12 cellular contexts compared by ENCODE assay signal in the genomic region with DNA sequence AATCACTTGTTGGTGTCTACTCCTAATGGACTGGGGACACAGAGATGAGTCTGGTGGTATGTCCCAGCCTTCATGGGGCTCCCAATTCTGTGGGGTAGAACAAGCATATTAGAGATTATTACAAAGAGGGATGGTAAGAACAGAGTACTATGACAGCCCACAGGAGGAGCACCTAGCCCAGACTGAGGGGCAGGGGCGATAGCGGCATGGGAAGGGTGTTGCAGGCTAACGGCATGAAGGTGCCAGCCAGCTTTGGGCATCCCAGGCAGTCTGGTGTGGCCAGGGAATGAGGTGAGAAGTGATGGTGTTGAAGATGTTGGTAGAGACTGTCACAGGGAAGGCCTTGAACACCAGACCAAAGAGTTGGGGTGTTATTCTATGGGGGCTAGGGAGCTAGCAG.
"Had no signal": no experiment of that assay in that cellular context is flagged by ENCODE, and none has a peak within 500 bp of the region (broad histone marks: within the 10 kb centered on the region; RNA-seq: fewer than 3 reads in every experiment).

No MANE protein-coding gene starts in this region.

- H3K36me3 ChIP-seq: left ventricle myocardium inferior, tibial artery, WERI-Rb-1 had no signal

- DNase-seq: activated CD4-positive, alpha-beta memory T cell treated with anti-CD3 and anti-CD28 coated beads for 36 hours; activated naive CD8-positive, alpha-beta T cell treated with anti-CD3 and anti-CD28 coated beads for 36 hours; amygdala; body of pancreas; central memory CD4-positive, alpha-beta T cell; erythroblast; islet precursor cell; left ventricle myocardium inferior; SHP77 treated with DMSO at 0.1 percent for 48 hours; tibial artery; WERI-Rb-1 had no signal

- H3K27ac ChIP-seq: body of pancreas, left ventricle myocardium inferior, tibial artery, WERI-Rb-1 had no signal

- H3K9me3 ChIP-seq: body of pancreas, tibial artery had no signal

- H3K4me1 ChIP-seq: body of pancreas had no signal

- H3K27me3 ChIP-seq: body of pancreas, tibial artery had no signal

- H3K4me3 ChIP-seq: body of pancreas, left ventricle myocardium inferior, tibial artery had no signal

- ATAC-seq: stimulated activated memory B cell treated with anti-CD40 and anti-IgM and Interleukin-4, amounts not matched to agents 10 μg/mL and 1 μg/mL and 100 μg/mL, for 72 hours had no signal
